Comparison of ENCODE assay signal across 10 cellular contexts in the genomic region with DNA sequence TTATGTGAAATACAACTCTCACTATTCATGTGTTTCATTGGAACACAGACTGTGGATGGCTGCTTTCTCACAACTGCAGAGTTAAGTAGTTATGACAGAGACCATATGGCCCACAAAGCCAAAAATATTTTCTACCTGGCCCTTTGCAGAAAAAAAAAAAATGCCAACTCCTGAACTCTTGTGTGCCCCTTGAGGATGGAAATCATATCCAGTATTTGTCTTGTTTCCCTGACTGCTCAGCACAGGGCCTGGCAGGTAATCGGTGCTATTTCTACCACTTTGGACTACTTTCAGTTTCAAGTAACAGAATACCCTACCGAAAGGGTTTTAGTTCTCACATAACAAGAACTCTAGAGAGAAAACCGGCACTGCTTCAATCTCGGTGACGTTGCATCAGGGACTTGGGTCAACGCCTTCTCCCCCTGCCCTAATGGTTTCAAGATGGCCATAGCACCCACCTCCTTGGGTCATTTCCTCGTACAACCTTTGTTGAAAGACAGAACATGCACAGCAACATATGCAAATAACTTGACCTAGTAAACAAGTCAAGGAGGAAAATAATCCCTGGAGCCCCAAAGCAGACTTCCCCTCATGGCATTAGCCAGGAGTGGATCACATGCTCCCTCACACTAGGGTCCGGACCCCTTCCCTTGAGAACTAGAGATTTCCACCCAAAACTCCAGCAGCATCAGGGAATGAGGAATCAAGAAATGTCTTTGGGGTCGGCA. TPM values are rescaled to one million over a fixed set of nuclear protein-coding genes. Genes with fewer than 3 reads are reported as not detected.
DNase-seq lines count a peak whose midpoint lies in the region; ATAC-seq lines count a peak whose summit lies in the region.
"Had no signal": no experiment of that assay in that cellular context is flagged by ENCODE, and none has a peak within 500 bp of the region (broad histone marks: within the 10 kb centered on the region; RNA-seq: fewer than 3 reads in every experiment).

No MANE protein-coding gene starts in this region.

- H3K27me3 ChIP-seq in thymus (ENCODE audit: control insufficient read depth, insufficient read depth) (no peaks in the 10 kb centered on the region), SJCRH30 (no peaks in the 10 kb centered on the region)
- H3K27me3 ChIP-seq: ovary had no signal

- H3K9me3 Mint-ChIP-seq in activated CD8-positive, alpha-beta memory T cell treated with anti-CD3 and anti-CD28 coated beads, Interleukin-2, amount 10 ng/mL, durations not matched to agents 7 days and 5 days (ENCODE audit: low read depth) = no peaks in the 10 kb centered on the region
- H3K9me3 Mint-ChIP-seq in stimulated activated naive B cell treated with anti-CD40 and anti-IgM and Interleukin-4, amounts not matched to agents 10 μg/mL and 1 μg/mL and 100 μg/mL, for 72 hours = no peaks in the 10 kb centered on the region
- H3K9me3 Mint-ChIP-seq: activated T-cell treated with anti-CD3 and anti-CD28 coated beads, Interleukin-2, amount 50 U/mL, for 72 hours had no signal

- no peaks in the 10 kb centered on the region for H3K36me3 ChIP-seq in thymus (ENCODE audit: control insufficient read depth, insufficient read depth)
- H3K36me3 ChIP-seq in SJCRH30 = no peaks in the 10 kb centered on the region
- H3K36me3 ChIP-seq: ovary had no signal

- peaks cover 5% of the 10 kb centered on the region for H3K27me3 Mint-ChIP-seq in activated CD8-positive, alpha-beta memory T cell treated with anti-CD3 and anti-CD28 coated beads, Interleukin-2, amount 10 ng/mL, durations not matched to agents 7 days and 5 days
- peaks cover 5% of the 10 kb centered on the region for H3K27me3 Mint-ChIP-seq in T-helper 17 cell
- peaks cover 4 to 5% of the 10 kb centered on the region in 2 donors for H3K27me3 Mint-ChIP-seq in stimulated activated naive B cell treated with anti-CD40 and anti-IgM and Interleukin-4, amounts not matched to agents 10 μg/mL and 1 μg/mL and 100 μg/mL, for 72 hours

- peaks cover 10% of the 10 kb centered on the region for H3K4me1 Mint-ChIP-seq in activated CD8-positive, alpha-beta memory T cell treated with anti-CD3 and anti-CD28 coated beads, Interleukin-2, amount 10 ng/mL, durations not matched to agents 7 days and 5 days
- no peaks in the 10 kb centered on the region for H3K4me1 Mint-ChIP-seq in T-helper 17 cell
- peaks cover 0 to 2% of the 10 kb centered on the region in 2 donors for H3K4me1 Mint-ChIP-seq in stimulated activated naive B cell treated with anti-CD40 and anti-IgM and Interleukin-4, amounts not matched to agents 10 μg/mL and 1 μg/mL and 100 μg/mL, for 72 hours

- CTCF ChIA-PET in activated CD8-positive, alpha-beta memory T cell treated with anti-CD3 and anti-CD28 coated beads, Interleukin-2, amount 10 ng/mL, durations not matched to agents 7 days and 5 days (lab: Charles Lee) = no interaction called here

- H3K27ac ChIP-seq in thymus (ENCODE audit: low read depth) = peak overlapping the region; percentile 9
- no peak overlapping the region for H3K27ac ChIP-seq in SJCRH30
- H3K27ac ChIP-seq: ovary had no signal

- peak; percentile 55 for ATAC-seq in activated CD8-positive, alpha-beta memory T cell treated with anti-CD3 and anti-CD28 coated beads, Interleukin-2, amount 10 ng/mL, durations not matched to agents 7 days and 5 days
- ATAC-seq in HG03025 (IDR thresholded peaks at IDR 0.05; ENCODE audit: low FRiP score, unreplicated experiment) (peak; percentile 97), T-helper 17 cell (no peak)
- no peak for ATAC-seq in stimulated activated naive B cell treated with anti-CD40 and anti-IgM and Interleukin-4, amounts not matched to agents 10 μg/mL and 1 μg/mL and 100 μg/mL, for 72 hours (replicated peaks)
- ATAC-seq: activated T-cell treated with anti-CD3 and anti-CD28 coated beads, Interleukin-2, amount 50 U/mL, for 72 hours had no signal

- H3K36me3 Mint-ChIP-seq in activated CD8-positive, alpha-beta memory T cell treated with anti-CD3 and anti-CD28 coated beads, Interleukin-2, amount 10 ng/mL, durations not matched to agents 7 days and 5 days = no peaks in the 10 kb centered on the region
- peaks cover 2% of the 10 kb centered on the region for H3K36me3 Mint-ChIP-seq in T-helper 17 cell (ENCODE audit: low read depth)
- H3K36me3 Mint-ChIP-seq in stimulated activated naive B cell treated with anti-CD40 and anti-IgM and Interleukin-4, amounts not matched to agents 10 μg/mL and 1 μg/mL and 100 μg/mL, for 72 hours = no peaks in the 10 kb centered on the region

- H3K9me3 ChIP-seq in T-helper 17 cell (ENCODE audit: control insufficient read depth, low read length, poor library complexity, severe bottlenecking) = no peaks in the 10 kb centered on the region
- H3K9me3 ChIP-seq in thymus (ENCODE audit: control insufficient read depth) = no peaks in the 10 kb centered on the region
- H3K9me3 ChIP-seq in SJCRH30 (replicated peaks) = no peaks in the 10 kb centered on the region
- H3K9me3 ChIP-seq: ovary had no signal

- H3K4me3 ChIP-seq in thymus (ENCODE audit: low read length) (no peak overlapping the region), SJCRH30 (no peak overlapping the region)
- H3K4me3 ChIP-seq: ovary had no signal

- DNase-seq in activated CD8-positive, alpha-beta memory T cell treated with anti-CD3 and anti-CD28 coated beads, Interleukin-2, amount 10 ng/mL, durations not matched to agents 7 days and 5 days = no peak
- DNase-seq in activated CD8-positive, alpha-beta memory T cell treated with anti-CD3 and anti-CD28 coated beads, Interleukin-2, amount 50 U/mL, for 4 hours = no peak
- DNase-seq in T-helper 17 cell (no peak), SJCRH30 (no peak), NOMO-1 (lab: John Stamatoyannopoulos, UW; ENCODE audit: unreplicated experiment in 2 of 2) (no peak)
- DNase-seq in stimulated activated naive B cell treated with anti-CD40 and anti-IgM and Interleukin-4, amounts not matched to agents 10 μg/mL and 1 μg/mL and 100 μg/mL, for 72 hours = no peak
- DNase-seq: activated T-cell treated with anti-CD3 and anti-CD28 coated beads, Interleukin-2, amount 50 U/mL, for 72 hours; ovary had no signal

- peak overlapping the region; percentile 35 for H3K27ac Mint-ChIP-seq in activated CD8-positive, alpha-beta memory T cell treated with anti-CD3 and anti-CD28 coated beads, Interleukin-2, amount 10 ng/mL, durations not matched to agents 7 days and 5 days
- H3K27ac Mint-ChIP-seq in T-helper 17 cell = peak overlapping the region; percentile 54
- no peak overlapping the region for H3K27ac Mint-ChIP-seq in stimulated activated naive B cell treated with anti-CD40 and anti-IgM and Interleukin-4, amounts not matched to agents 10 μg/mL and 1 μg/mL and 100 μg/mL, for 72 hours
- H3K27ac Mint-ChIP-seq: activated T-cell treated with anti-CD3 and anti-CD28 coated beads, Interleukin-2, amount 50 U/mL, for 72 hours had no signal

- peak overlapping the region; percentile 37 for H3K4me3 Mint-ChIP-seq in activated CD8-positive, alpha-beta memory T cell treated with anti-CD3 and anti-CD28 coated beads, Interleukin-2, amount 10 ng/mL, durations not matched to agents 7 days and 5 days
- peak overlapping the region; percentile 33 for H3K4me3 Mint-ChIP-seq in T-helper 17 cell
- no peak overlapping the region for H3K4me3 Mint-ChIP-seq in stimulated activated naive B cell treated with anti-CD40 and anti-IgM and Interleukin-4, amounts not matched to agents 10 μg/mL and 1 μg/mL and 100 μg/mL, for 72 hours
- H3K4me3 Mint-ChIP-seq: activated T-cell treated with anti-CD3 and anti-CD28 coated beads, Interleukin-2, amount 50 U/mL, for 72 hours had no signal

- H3K4me1 ChIP-seq in thymus (ENCODE audit: control insufficient read depth, insufficient read depth, low read length) = no peaks in the 10 kb centered on the region
- H3K4me1 ChIP-seq in SJCRH30 = peaks cover 5% of the 10 kb centered on the region; the same call in 1 of the 2 replicates

- WGBS in thymus = 88% methylated on average over 9 of the region's 9 CpGs

RNA-seq across cellular contexts. Expression of a gene that starts 11.8 kb away (rescaled TPM):
- total RNA-seq in activated CD8-positive, alpha-beta memory T cell treated with anti-CD3 and anti-CD28 coated beads, Interleukin-2, amount 10 ng/mL, durations not matched to agents 7 days and 5 days = under 1 TPM; 0.41 to 0.82 TPM
- total RNA-seq in T-helper 17 cell = not detected
- 150 TPM for polyA plus RNA-seq in thymus
- 0.85 and 1.3 TPM in 2 replicates for total RNA-seq in SJCRH30 (2014; rRNA removed; shearing (Covaris generic))

RNA-seq across cellular contexts. Expression of a gene that starts 52.9 kb away (rescaled TPM):
- 10 to 100 TPM; 51.3 to 58.0 TPM for total RNA-seq in activated CD8-positive, alpha-beta memory T cell treated with anti-CD3 and anti-CD28 coated beads, Interleukin-2, amount 10 ng/mL, durations not matched to agents 7 days and 5 days
- total RNA-seq in T-helper 17 cell = 10 to 100 TPM; 26.0 to 28.4 TPM
- polyA plus RNA-seq in thymus = 53.8 TPM
- 71.9 and 77.1 TPM in 2 replicates for total RNA-seq in SJCRH30 (2014; rRNA removed; shearing (Covaris generic))

Comparison
In these comparisons a context has a peak if more than half of its experiments do, and no peak if none do; other contexts are left out.
1. ATAC-seq: peak in activated CD8-positive, alpha-beta memory T cell treated with anti-CD3 and anti-CD28 coated beads, Interleukin-2, amount 10 ng/mL, durations not matched to agents 7 days and 5 days (single experiment) and HG03025 (single experiment); none in T-helper 17 cell (single experiment) and stimulated activated naive B cell treated with anti-CD40 and anti-IgM and Interleukin-4, amounts not matched to agents 10 μg/mL and 1 μg/mL and 100 μg/mL, for 72 hours (0 of 2).
2. H3K4me3 Mint-ChIP-seq: peak in activated CD8-positive, alpha-beta memory T cell treated with anti-CD3 and anti-CD28 coated beads, Interleukin-2, amount 10 ng/mL, durations not matched to agents 7 days and 5 days (single experiment) and T-helper 17 cell (single experiment); none in stimulated activated naive B cell treated with anti-CD40 and anti-IgM and Interleukin-4, amounts not matched to agents 10 μg/mL and 1 μg/mL and 100 μg/mL, for 72 hours (0 of 2).